19 cellular contexts compared by ENCODE assay signal in the genomic region with DNA sequence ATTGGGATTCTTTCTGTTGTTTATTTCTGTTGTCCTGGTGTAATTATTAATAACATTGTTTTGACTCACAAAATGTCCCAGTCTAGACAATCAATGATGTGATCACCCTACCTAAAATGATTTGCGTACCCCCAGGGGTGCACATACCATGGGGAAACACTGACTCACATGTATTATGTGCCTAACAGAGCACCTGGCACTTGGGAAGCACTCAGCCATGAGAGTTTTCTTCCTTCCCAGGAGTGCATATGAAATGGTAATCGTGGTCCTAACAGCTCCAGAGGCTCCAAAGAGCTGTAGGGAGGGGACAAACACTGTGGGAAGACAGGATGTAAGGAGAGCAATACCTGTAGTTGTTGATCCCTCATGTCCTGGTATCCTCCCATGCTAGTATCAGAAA.
DNase-seq lines count a peak whose midpoint lies in the region; ATAC-seq and TF ChIP-seq lines count a peak whose summit lies in the region.
"Had no signal": no experiment of that assay in that cellular context is flagged by ENCODE, and none has a peak within 500 bp of the region (broad histone marks: within the 10 kb centered on the region; RNA-seq: fewer than 3 reads in every experiment).

No MANE protein-coding gene starts in this region.

- no peaks in the 10 kb centered on the region for H3K9me3 ChIP-seq in ascending aorta
- H3K9me3 ChIP-seq: pancreas had no signal

- peaks cover 1 to 5% of the 10 kb centered on the region in 2 donors for H3K4me1 Mint-ChIP-seq in stimulated activated naive B cell treated with anti-CD40 and anti-IgM and Interleukin-4, amounts not matched to agents 10 μg/mL and 1 μg/mL and 100 μg/mL, for 72 hours
- H3K4me1 Mint-ChIP-seq: CD4-positive, alpha-beta memory T cell had no signal

- H3K9me3 Mint-ChIP-seq in stimulated activated naive B cell treated with anti-CD40 and anti-IgM and Interleukin-4, amounts not matched to agents 10 μg/mL and 1 μg/mL and 100 μg/mL, for 72 hours: peaks cover 3 to 4% of the 10 kb centered on the region in 2 donors

- H3K27me3 Mint-ChIP-seq in stimulated activated naive B cell treated with anti-CD40 and anti-IgM and Interleukin-4, amounts not matched to agents 10 μg/mL and 1 μg/mL and 100 μg/mL, for 72 hours: peaks cover 0 to 6% of the 10 kb centered on the region in 2 donors
- H3K27me3 Mint-ChIP-seq: CD4-positive, alpha-beta memory T cell; stimulated activated naive CD8-positive, alpha-beta T cell treated with anti-CD3 and anti-CD28 coated beads, Interleukin-15, amount 100 ng/mL, for 72 hours had no signal

- H3K4me3 Mint-ChIP-seq in stimulated activated naive B cell treated with anti-CD40 and anti-IgM and Interleukin-4, amounts not matched to agents 10 μg/mL and 1 μg/mL and 100 μg/mL, for 72 hours: no peak overlapping the region
- H3K4me3 Mint-ChIP-seq: CD4-positive, alpha-beta memory T cell; stimulated activated naive CD8-positive, alpha-beta T cell treated with anti-CD3 and anti-CD28 coated beads, Interleukin-15, amount 100 ng/mL, for 72 hours had no signal

- no peaks in the 10 kb centered on the region for H3K4me1 ChIP-seq in ascending aorta
- H3K4me1 ChIP-seq: pancreas had no signal

- intact Hi-C loops in ascending aorta (cut with DNase I): no loop called here

- H3K36me3 Mint-ChIP-seq in stimulated activated naive B cell treated with anti-CD40 and anti-IgM and Interleukin-4, amounts not matched to agents 10 μg/mL and 1 μg/mL and 100 μg/mL, for 72 hours: no peaks in the 10 kb centered on the region

- no peaks in the 10 kb centered on the region for H3K27me3 ChIP-seq in ascending aorta
- H3K27me3 ChIP-seq: pancreas had no signal

- TF ChIP-seq CTCF in ascending aorta (IDR thresholded peaks at IDR 0.05): no peak

- H3K4me3 ChIP-seq in ascending aorta: no peak overlapping the region
- H3K4me3 ChIP-seq: lung, pancreas had no signal

- in situ Hi-C loops in KBM-7 (cut with MboI; ENCODE audit: low pct_unique_long_range_greater_than_20kb, low sequenced_read_pairs): no loop called here

- DNase-seq in COLO668 (lab: John Stamatoyannopoulos, UW; ENCODE audit: unreplicated experiment): peak; percentile 30
- peak; percentile 66 for DNase-seq in NCI-H2107 treated with DMSO at 0.1 percent for 48 hours (lab: John Stamatoyannopoulos, UW; ENCODE audit: unreplicated experiment)
- peak; percentile 3 for DNase-seq in iPS DF 4.7 (ENCODE audit: extremely low read depth, low spot score)
- no peak for DNase-seq in stimulated activated naive B cell treated with anti-CD40 and anti-IgM and Interleukin-4, amounts not matched to agents 10 μg/mL and 1 μg/mL and 100 μg/mL, for 72 hours
- DNase-seq in ascending aorta (ENCODE audit: low spot score in 2 of 2): no peak
- DNase-seq in KBM-7: no peak
- DNase-seq: activated CD4-positive, alpha-beta T cell treated with anti-CD3 and anti-CD28 coated beads, Interleukin-2, amount 50 U/mL, for 1 hour; activated gamma-delta T cell treated with Interleukin-2 at 50 U/mL for 16 hours; amniotic stem cell; CD4-positive, alpha-beta memory T cell; DMS79 treated with DMSO at 0.1 percent for 48 hours; NCI-H1694 treated with DMSO at 0.1 percent for 48 hours; NCI-H446 treated with DMSO at 0.1 percent for 48 hours; pancreas; stimulated activated naive CD8-positive, alpha-beta T cell treated with anti-CD3 and anti-CD28 coated beads, Interleukin-15, amount 100 ng/mL, for 72 hours had no signal

- no peak overlapping the region for H3K27ac Mint-ChIP-seq in stimulated activated naive B cell treated with anti-CD40 and anti-IgM and Interleukin-4, amounts not matched to agents 10 μg/mL and 1 μg/mL and 100 μg/mL, for 72 hours

- peak; percentile 25 for ATAC-seq in GM21619 (IDR thresholded peaks at IDR 0.05; ENCODE audit: unreplicated experiment)
- no peak for ATAC-seq in stimulated activated naive B cell treated with anti-CD40 and anti-IgM and Interleukin-4, amounts not matched to agents 10 μg/mL and 1 μg/mL and 100 μg/mL, for 72 hours (replicated peaks)
- ATAC-seq in GM18502 (IDR thresholded peaks at IDR 0.05; ENCODE audit: poor library complexity, unreplicated experiment): no peak
- ATAC-seq: pancreas; sciatic nerve; stimulated activated naive CD8-positive, alpha-beta T cell treated with anti-CD3 and anti-CD28 coated beads, Interleukin-15, amount 100 ng/mL, for 72 hours had no signal

- H3K27ac ChIP-seq in ascending aorta: no peak overlapping the region
- H3K27ac ChIP-seq: pancreas had no signal

- H3K36me3 ChIP-seq in ascending aorta: no peaks in the 10 kb centered on the region
- H3K36me3 ChIP-seq: pancreas had no signal

Comparison
In these comparisons a context has a peak if more than half of its experiments do, and no peak if none do; other contexts are left out.
1. DNase-seq: peak in COLO668 (single experiment), NCI-H2107 treated with DMSO at 0.1 percent for 48 hours (single experiment) and iPS DF 4.7 (single experiment); none in stimulated activated naive B cell treated with anti-CD40 and anti-IgM and Interleukin-4, amounts not matched to agents 10 μg/mL and 1 μg/mL and 100 μg/mL, for 72 hours (single experiment), ascending aorta (0 of 2) and KBM-7 (single experiment).